Comparison of ENCODE assay signal across 20 cellular contexts in genomic region chr5:178335287-178336030, GRCh38.
"Had no signal": no experiment of that assay in that cellular context is flagged by ENCODE, and none has a peak within 500 bp of the region (broad histone marks: within the 10 kb centered on the region; RNA-seq: fewer than 3 reads in every experiment).

No MANE protein-coding gene starts in this region.

- H3K27ac Mint-ChIP-seq: activated naive CD8-positive, alpha-beta T cell treated with anti-CD3 and anti-CD28 coated beads for 36 hours; activated T-cell treated with anti-CD3 and anti-CD28 coated beads, Interleukin-2, amount 50 U/mL, for 24 hours; activated T-helper 17 cell treated with anti-CD3 and anti-CD28 coated beads, Interleukin-2, amount 50 U/mL, for 72 hours; naive thymus-derived CD8-positive, alpha-beta T cell had no signal

- H3K27me3 Mint-ChIP-seq: activated naive CD8-positive, alpha-beta T cell treated with anti-CD3 and anti-CD28 coated beads for 36 hours; activated T-cell treated with anti-CD3 and anti-CD28 coated beads, Interleukin-2, amount 50 U/mL, for 24 hours; naive thymus-derived CD8-positive, alpha-beta T cell had no signal

- H3K36me3 Mint-ChIP-seq: activated naive CD8-positive, alpha-beta T cell treated with anti-CD3 and anti-CD28 coated beads for 36 hours; mesothelial cell of epicardium; naive thymus-derived CD8-positive, alpha-beta T cell had no signal

- H3K9me3 Mint-ChIP-seq: activated naive CD8-positive, alpha-beta T cell treated with anti-CD3 and anti-CD28 coated beads for 36 hours; activated T-cell treated with anti-CD3 and anti-CD28 coated beads, Interleukin-2, amount 50 U/mL, for 24 hours; activated T-helper 17 cell treated with anti-CD3 and anti-CD28 coated beads, Interleukin-2, amount 50 U/mL, for 72 hours; mesothelial cell of epicardium; naive thymus-derived CD8-positive, alpha-beta T cell had no signal

- H3K36me3 ChIP-seq: heart left ventricle, upper lobe of left lung had no signal

- FAIRE-seq: bronchial epithelial cell had no signal

- H3K4me3 ChIP-seq: heart left ventricle, lung, upper lobe of left lung had no signal

- ATAC-seq: activated T-helper 17 cell treated with anti-CD3 and anti-CD28 coated beads, Interleukin-2, amount 50 U/mL, for 72 hours; heart left ventricle; left colon; naive thymus-derived CD8-positive, alpha-beta T cell had no signal

- H3K27me3 ChIP-seq: heart left ventricle, upper lobe of left lung had no signal

- H3K9me3 ChIP-seq: heart left ventricle, SK-N-SH, upper lobe of left lung had no signal

- H3K4me3 Mint-ChIP-seq: activated naive CD8-positive, alpha-beta T cell treated with anti-CD3 and anti-CD28 coated beads for 36 hours; activated T-cell treated with anti-CD3 and anti-CD28 coated beads, Interleukin-2, amount 50 U/mL, for 24 hours; activated T-helper 17 cell treated with anti-CD3 and anti-CD28 coated beads, Interleukin-2, amount 50 U/mL, for 72 hours; mesothelial cell of epicardium; naive thymus-derived CD8-positive, alpha-beta T cell had no signal

- H3K27ac ChIP-seq: epithelial cell of prostate, VCaP had no signal

- H3K4me1 Mint-ChIP-seq: activated T-helper 17 cell treated with anti-CD3 and anti-CD28 coated beads, Interleukin-2, amount 50 U/mL, for 72 hours had no signal

- H3K4me2 ChIP-seq: SK-N-SH had no signal

- DNase-seq: activated CD4-positive, alpha-beta T cell treated with anti-CD3 and anti-CD28 coated beads for 1 hour; activated naive CD8-positive, alpha-beta T cell treated with anti-CD3 and anti-CD28 coated beads for 36 hours; activated T-cell treated with anti-CD3 and anti-CD28 coated beads, Interleukin-2, amount 50 U/mL, for 24 hours; amniotic stem cell; cerebellar nuclear complex; cortex of kidney; islet precursor cell; naive thymus-derived CD8-positive, alpha-beta T cell; SK-N-SH; stimulated activated CD4-positive, alpha-beta T cell treated with anti-CD3 and anti-CD28 coated beads, Interleukin-4, amount 100 ng/mL, for 1 hour; stimulated activated naive CD4-positive, alpha-beta T cell treated with Interleukin-2 at 50 U/mL for 16 hours had no signal

- H3K9me2 ChIP-seq: SK-N-SH had no signal

- H3K9ac ChIP-seq: SK-N-SH had no signal
